Comparison of ENCODE assay signal across 19 cellular contexts in genomic region chr14:61519106-61519505, GRCh38.
DNase-seq lines count a peak whose midpoint lies in the region; ATAC-seq and TF ChIP-seq lines count a peak whose summit lies in the region.
"Had no signal": no experiment of that assay in that cellular context is flagged by ENCODE, and none has a peak within 500 bp of the region (broad histone marks: within the 10 kb centered on the region; RNA-seq: fewer than 3 reads in every experiment).

No MANE protein-coding gene starts in this region.

- H3K36me3 ChIP-seq in naive thymus-derived CD4-positive, alpha-beta T cell (ENCODE audit: control insufficient read depth in 2 of 3, insufficient read depth in 3 of 3, low read length in 3 of 3): peaks cover 0 to 28% (median 7%) of the 10 kb centered on the region in 3 experiments
- H3K36me3 ChIP-seq in uterus: no peaks in the 10 kb centered on the region

- no peak for ATAC-seq in activated T-cell treated with anti-CD3 and anti-CD28 coated beads, Interleukin-2, amount 50 U/mL, for 72 hours (replicated peaks in 1 of 2)
- no peak for ATAC-seq in CD4-positive, alpha-beta T cell (ENCODE audit: poor library complexity)
- no peak for ATAC-seq in naive thymus-derived CD4-positive, alpha-beta T cell
- ATAC-seq in omental fat pad (ENCODE audit: low FRiP score): no peak
- ATAC-seq: A549, PC-3 had no signal

- no peaks in the 10 kb centered on the region for H3K27me3 Mint-ChIP-seq in activated T-cell treated with anti-CD3 and anti-CD28 coated beads, Interleukin-2, amount 50 U/mL, for 72 hours (ENCODE audit: low read depth)
- H3K27me3 Mint-ChIP-seq in CD4-positive, alpha-beta T cell: no peaks in the 10 kb centered on the region
- no peaks in the 10 kb centered on the region for H3K27me3 Mint-ChIP-seq in activated naive CD8-positive, alpha-beta T cell
- no peaks in the 10 kb centered on the region for H3K27me3 Mint-ChIP-seq in naive thymus-derived CD4-positive, alpha-beta T cell

- DNase-seq in activated T-cell treated with anti-CD3 and anti-CD28 coated beads, Interleukin-2, amount 50 U/mL, for 72 hours: no peak
- DNase-seq in activated T-cell treated with anti-CD3 and anti-CD28 coated beads, Interleukin-2, amount 50 U/mL, for 1 hour: no peak
- no peak for DNase-seq in CD4-positive, alpha-beta T cell
- no peak for DNase-seq in naive thymus-derived CD4-positive, alpha-beta T cell
- DNase-seq in omental fat pad (ENCODE audit: low spot score) (no peak), mucosa of gallbladder (ENCODE audit: low spot score) (no peak), uterus (no peak)
- DNase-seq: EL, HFFc6, NCI-H1048, NCI-H1436 treated with DMSO at 0.1 percent for 48 hours, NCI-H2029 treated with DMSO at 0.1 percent for 48 hours, NCI-H510A, NCI-H82, PC-3 had no signal

- H3K4me1 ChIP-seq in naive thymus-derived CD4-positive, alpha-beta T cell (ENCODE audit: control insufficient read depth in 2 of 2, insufficient read depth in 2 of 2, low read length in 2 of 2): peaks cover 25 to 60% of the 10 kb centered on the region in 2 donors
- no peaks in the 10 kb centered on the region for H3K4me1 ChIP-seq in uterus

- CTCF ChIA-PET in CD4-positive, alpha-beta T cell (lab: Charles Lee): no interaction called here
- CTCF ChIA-PET in naive thymus-derived CD4-positive, alpha-beta T cell (lab: Charles Lee): no interaction called here

- peaks cover 91% of the 10 kb centered on the region for H3K4me1 Mint-ChIP-seq in activated T-cell treated with anti-CD3 and anti-CD28 coated beads, Interleukin-2, amount 50 U/mL, for 72 hours (ENCODE audit: low read depth)
- peaks cover 92% of the 10 kb centered on the region for H3K4me1 Mint-ChIP-seq in CD4-positive, alpha-beta T cell (ENCODE audit: low read depth)
- H3K4me1 Mint-ChIP-seq in activated naive CD8-positive, alpha-beta T cell (ENCODE audit: low read depth): peaks cover 91% of the 10 kb centered on the region
- H3K4me1 Mint-ChIP-seq in naive thymus-derived CD4-positive, alpha-beta T cell: peaks cover 44 to 94% (median 90%) of the 10 kb centered on the region in 7 donors

- TF ChIP-seq CTCF in CD4-positive, alpha-beta T cell (IDR thresholded peaks at IDR 0.05): no peak
- TF ChIP-seq CTCF in omental fat pad (IDR thresholded peaks at IDR 0.05) (no peak), uterus (IDR thresholded peaks at IDR 0.05) (no peak)

- H3K9me3 Mint-ChIP-seq in activated T-cell treated with anti-CD3 and anti-CD28 coated beads, Interleukin-2, amount 50 U/mL, for 72 hours: peaks cover 2 to 8% of the 10 kb centered on the region in 2 donors
- no peaks in the 10 kb centered on the region for H3K9me3 Mint-ChIP-seq in CD4-positive, alpha-beta T cell
- no peaks in the 10 kb centered on the region for H3K9me3 Mint-ChIP-seq in activated naive CD8-positive, alpha-beta T cell (ENCODE audit: low read depth)
- H3K9me3 Mint-ChIP-seq in naive thymus-derived CD4-positive, alpha-beta T cell: no peaks in the 10 kb centered on the region
- H3K9me3 Mint-ChIP-seq: HFFc6 had no signal

- peak overlapping the region; percentile 96 for H3K27ac Mint-ChIP-seq in activated T-cell treated with anti-CD3 and anti-CD28 coated beads, Interleukin-2, amount 50 U/mL, for 72 hours
- H3K27ac Mint-ChIP-seq in CD4-positive, alpha-beta T cell: peak overlapping the region; percentile 70
- H3K27ac Mint-ChIP-seq in activated naive CD8-positive, alpha-beta T cell: peak overlapping the region; percentile 86
- H3K27ac Mint-ChIP-seq in naive thymus-derived CD4-positive, alpha-beta T cell: peak overlapping the region in 5 of 9 donors; percentile 46 to 84 (median 66)
- H3K27ac Mint-ChIP-seq: HFFc6 had no signal

- POLR2A ChIA-PET in CD4-positive, alpha-beta T cell (lab: Charles Lee): no interaction called here
- POLR2A ChIA-PET in naive thymus-derived CD4-positive, alpha-beta T cell (lab: Charles Lee): interaction anchor here (0.6 kb wide), 1 partner anchor 224 kb away, joined by 3 read pairs; no protein-coding TSS in a partner anchor

- H3K27me3 ChIP-seq in CD4-positive, alpha-beta T cell (ENCODE audit: control insufficient read depth, insufficient read depth, low read length): no peaks in the 10 kb centered on the region
- no peaks in the 10 kb centered on the region for H3K27me3 ChIP-seq in naive thymus-derived CD4-positive, alpha-beta T cell (ENCODE audit: control insufficient read depth in 2 of 2, insufficient read depth in 2 of 2, low read length in 2 of 2)
- no peaks in the 10 kb centered on the region for H3K27me3 ChIP-seq in uterus
- H3K27me3 ChIP-seq: BLaER1 treated with 17β-estradiol and CSF1 and Interleukin-3, amounts not matched to agents 10 nM and 100 nM had no signal

- H3K27ac ChIP-seq in CD4-positive, alpha-beta T cell (ENCODE audit: low read depth, low read length): no peak overlapping the region
- H3K27ac ChIP-seq in naive thymus-derived CD4-positive, alpha-beta T cell (ENCODE audit: low read depth, low read length): no peak overlapping the region
- no peak overlapping the region for H3K27ac ChIP-seq in uterus
- H3K27ac ChIP-seq: BLaER1 treated with 17β-estradiol and CSF1 and Interleukin-3, amounts not matched to agents 10 nM and 100 nM; RWPE1 had no signal

- H3K4me3 Mint-ChIP-seq in activated T-cell treated with anti-CD3 and anti-CD28 coated beads, Interleukin-2, amount 50 U/mL, for 72 hours: peak overlapping the region; percentile 69 to 79
- H3K4me3 Mint-ChIP-seq in CD4-positive, alpha-beta T cell: no peak overlapping the region
- H3K4me3 Mint-ChIP-seq in activated naive CD8-positive, alpha-beta T cell: no peak overlapping the region
- no peak overlapping the region for H3K4me3 Mint-ChIP-seq in naive thymus-derived CD4-positive, alpha-beta T cell
- H3K4me3 Mint-ChIP-seq: HFFc6 had no signal

- no peaks in the 10 kb centered on the region for H3K9me3 ChIP-seq in CD4-positive, alpha-beta T cell (ENCODE audit: control insufficient read depth, low read length)
- no peaks in the 10 kb centered on the region for H3K9me3 ChIP-seq in naive thymus-derived CD4-positive, alpha-beta T cell (ENCODE audit: control insufficient read depth in 2 of 3, low read length in 3 of 3)
- no peaks in the 10 kb centered on the region for H3K9me3 ChIP-seq in uterus
- H3K9me3 ChIP-seq: A549; BLaER1 treated with 17β-estradiol and CSF1 and Interleukin-3, amounts not matched to agents 10 nM and 100 nM had no signal

- peaks cover 10 to 25% of the 10 kb centered on the region in 2 donors for H3K36me3 Mint-ChIP-seq in activated T-cell treated with anti-CD3 and anti-CD28 coated beads, Interleukin-2, amount 50 U/mL, for 72 hours (ENCODE audit: insufficient read depth in 2 of 2)
- H3K36me3 Mint-ChIP-seq in CD4-positive, alpha-beta T cell (ENCODE audit: low read depth): peaks cover 92% of the 10 kb centered on the region
- H3K36me3 Mint-ChIP-seq in activated naive CD8-positive, alpha-beta T cell: peaks cover 33% of the 10 kb centered on the region
- H3K36me3 Mint-ChIP-seq in naive thymus-derived CD4-positive, alpha-beta T cell: peaks cover 4 to 40% (median 22%) of the 10 kb centered on the region in 5 donors

- no peak for TF ChIP-seq POLR2A in uterus (IDR thresholded peaks at IDR 0.05)

- H3K4me3 ChIP-seq in naive thymus-derived CD4-positive, alpha-beta T cell (ENCODE audit: low read length): no peak overlapping the region
- H3K4me3 ChIP-seq in uterus: no peak overlapping the region
- H3K4me3 ChIP-seq: A549; BLaER1 treated with 17β-estradiol and CSF1 and Interleukin-3, amounts not matched to agents 10 nM and 100 nM had no signal

- intact Hi-C loops in CD4-positive, alpha-beta T cell (cut with DNase I, micrococcal nuclease): no loop called here
- intact Hi-C loops in naive thymus-derived CD4-positive, alpha-beta T cell (cut with micrococcal nuclease): loop anchor here in 1 of 2 donors (2.0 kb wide), 1 partner anchor 16 kb away; no protein-coding TSS in a partner anchor
- intact Hi-C loops in uterus (cut with DNase I; ENCODE audit: low total_unique reads): no loop called here

Comparison
In these comparisons a context has a peak if more than half of its experiments do, and no peak if none do; other contexts are left out.
1. H3K4me3 Mint-ChIP-seq: peak in activated T-cell treated with anti-CD3 and anti-CD28 coated beads, Interleukin-2, amount 50 U/mL, for 72 hours (2 of 2); none in CD4-positive, alpha-beta T cell (single experiment), activated naive CD8-positive, alpha-beta T cell (single experiment) and naive thymus-derived CD4-positive, alpha-beta T cell (0 of 10).
2. Peak in every context shown above with its lines, with median percentiles within 50 percentile points of each other: H3K27ac Mint-ChIP-seq.